In the genomic region with DNA sequence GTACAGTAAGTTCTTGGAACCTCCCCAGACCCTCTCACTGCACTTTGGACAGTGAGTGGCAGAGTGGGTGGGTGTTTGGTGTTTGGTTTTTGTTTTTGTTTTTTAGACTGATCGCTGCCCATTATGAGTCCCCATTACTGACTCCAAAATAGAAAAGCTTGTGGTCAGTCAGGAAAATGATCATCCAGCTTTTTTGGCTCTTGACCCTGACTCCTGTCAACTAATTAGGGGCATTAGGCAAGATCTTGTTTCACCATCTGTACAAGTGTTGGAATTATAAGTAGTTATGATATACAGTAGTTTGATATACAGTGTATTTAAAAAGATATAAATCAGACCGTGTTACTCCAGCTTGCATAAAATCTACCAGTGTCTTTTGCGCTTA, we compare ENCODE assay signal across 14 cellular contexts. TPM values are rescaled to one million over a fixed set of nuclear protein-coding genes. Genes with fewer than 3 reads are reported as not detected.
DNase-seq lines count a peak whose midpoint lies in the region; ATAC-seq, FAIRE-seq and TF ChIP-seq lines count a peak whose summit lies in the region.
"Had no signal": no experiment of that assay in that cellular context is flagged by ENCODE, and none has a peak within 500 bp of the region (broad histone marks: within the 10 kb centered on the region; RNA-seq: fewer than 3 reads in every experiment).

No MANE protein-coding gene starts in this region.

- no peak for DNase-seq in heart left ventricle
- DNase-seq in cardiac septum (ENCODE audit: low spot score) = no peak
- no peak for DNase-seq in esophagus muscularis mucosa (ENCODE audit: extremely low spot score)
- no peak for DNase-seq in pancreas
- DNase-seq in vagina (ENCODE audit: extremely low spot score in 2 of 2) = no peak
- no peak for DNase-seq in ecto neural progenitor cell (ENCODE audit: low spot score)
- no peak for DNase-seq in WERI-Rb-1
- DNase-seq in RPMI8226 = no peak
- DNase-seq: activated naive CD4-positive, alpha-beta T cell; NCI-H1436; NCI-H524 had no signal

- whole genome bisulfite sequencing in heart left ventricle, 4 donors = 74 to 78% (median 76%) methylated on average over 3 of the region's 3 CpGs
- WGBS in esophagus muscularis mucosa = 64% methylated on average over 3 of the region's 3 CpGs
- WGBS in pancreas, 2 donors = 82 to 88% methylated on average over 3 of the region's 3 CpGs

- no peak for FAIRE-seq in pancreas (lab: Jason Lieb, UNC)
- FAIRE-seq: A204.1 had no signal

- no peak overlapping the region for H3K4me3 ChIP-seq in heart left ventricle
- no peak overlapping the region for H3K4me3 ChIP-seq in esophagus muscularis mucosa
- H3K4me3 ChIP-seq in pancreas = no peak overlapping the region
- no peak overlapping the region for H3K4me3 ChIP-seq in vagina
- no peak overlapping the region for H3K4me3 ChIP-seq in WERI-Rb-1 (ENCODE audit: low read depth, low read length)

- TF ChIP-seq CTCF in heart left ventricle (IDR thresholded peaks at IDR 0.05) (no peak), esophagus muscularis mucosa (IDR thresholded peaks at IDR 0.05) (no peak), pancreas (IDR thresholded peaks at IDR 0.05) (no peak), vagina (IDR thresholded peaks at IDR 0.05) (no peak), WERI-Rb-1 (IDR thresholded peaks at IDR 0.05; ENCODE audit: low read depth, low read length) (no peak)

- H3K27ac ChIP-seq in heart left ventricle (peak overlapping the region; percentile 35 to 99 (median 74)), esophagus muscularis mucosa (replicated peaks in 1 of 4) (peak overlapping the region; percentile 93 to 99 (median 99)), pancreas (peak overlapping the region in 3 of 4 donors; percentile 4 to 54 (median 16)), vagina (peak overlapping the region; percentile 79), WERI-Rb-1 (no peak overlapping the region)
- H3K27ac ChIP-seq: KMS-11 had no signal

- TF ChIP-seq POLR2A in heart left ventricle (IDR thresholded peaks at IDR 0.05) (no peak), esophagus muscularis mucosa (IDR thresholded peaks at IDR 0.05; ENCODE audit: low read depth) (no peak), vagina (IDR thresholded peaks at IDR 0.05) (no peak)

- intact Hi-C loops in heart left ventricle (cut with DNase I) (loop anchor here in 1 of 10 donors (5.0 kb wide), 2 partner anchors 40 to 55 kb away; no protein-coding TSS in a partner anchor), cardiac septum (cut with DNase I) (loop anchor here (10.0 kb wide), 1 partner anchor 102 kb away; the partner anchor contains the start of genes ERI2 and REXO5), esophagus muscularis mucosa (cut with DNase I) (no loop called here), pancreas (cut with DNase I) (no loop called here), vagina (cut with DNase I) (loop anchor here (5.0 kb wide), 1 partner anchor 40 kb away; no protein-coding TSS in a partner anchor)

- peaks cover 0 to 5% (median 0%) of the 10 kb centered on the region in 9 donors for H3K36me3 ChIP-seq in heart left ventricle
- no peaks in the 10 kb centered on the region for H3K36me3 ChIP-seq in esophagus muscularis mucosa
- H3K36me3 ChIP-seq in pancreas = no peaks in the 10 kb centered on the region
- no peaks in the 10 kb centered on the region for H3K36me3 ChIP-seq in vagina
- peaks cover 12% of the 10 kb centered on the region for H3K36me3 ChIP-seq in WERI-Rb-1

- TF ChIP-seq EP300 in esophagus muscularis mucosa (IDR thresholded peaks at IDR 0.05) = no peak

- ATAC-seq in heart left ventricle (no peak), pancreas (no peak)
- ATAC-seq: esophagus mucosa had no signal

- H3K9me3 ChIP-seq in heart left ventricle = no peaks in the 10 kb centered on the region
- H3K9me3 ChIP-seq in esophagus muscularis mucosa = no peaks in the 10 kb centered on the region
- H3K9me3 ChIP-seq in pancreas = no peaks in the 10 kb centered on the region
- no peaks in the 10 kb centered on the region for H3K9me3 ChIP-seq in vagina
- no peaks in the 10 kb centered on the region for H3K9me3 ChIP-seq in WERI-Rb-1 (ENCODE audit: severe bottlenecking)

- H3K27me3 ChIP-seq in heart left ventricle (no peaks in the 10 kb centered on the region), esophagus muscularis mucosa (no peaks in the 10 kb centered on the region), pancreas (no peaks in the 10 kb centered on the region), vagina (no peaks in the 10 kb centered on the region), WERI-Rb-1 (ENCODE audit: insufficient read depth, low read depth, severe bottlenecking) (no peaks in the 10 kb centered on the region)

- peaks cover 13 to 93% (median 59%) of the 10 kb centered on the region in 12 donors for H3K4me1 ChIP-seq in heart left ventricle
- peaks cover 70 to 86% (median 78%) of the 10 kb centered on the region in 4 donors for H3K4me1 ChIP-seq in esophagus muscularis mucosa
- H3K4me1 ChIP-seq in pancreas = peaks cover 4 to 44% (median 22%) of the 10 kb centered on the region in 3 donors
- peaks cover 87% of the 10 kb centered on the region for H3K4me1 ChIP-seq in vagina

RNA-seq across cellular contexts. Expression of gene LYRM1, which starts 6.3 kb away (rescaled TPM):
- total RNA-seq in heart left ventricle (100 to 1,000 TPM in 2 of 9 donors, 10 to 100 TPM in 7; 40.2 to 124 (median 54.6) TPM), cardiac septum (37.7 TPM), esophagus muscularis mucosa (10 to 100 TPM; 38.9 to 69.2 (median 46.4) TPM), pancreas (10 to 100 TPM in 5 of 6 donors, 1 to 10 TPM in 1; 9.9 to 17.5 (median 14.4) TPM), vagina (23.6 TPM)
- polyA plus RNA-seq in heart left ventricle (10 to 100 TPM; 65.5 to 73.0 TPM), pancreas (10 to 100 TPM; 21.5 to 30.9 TPM)

RNA-seq across cellular contexts. Expression of gene DCUN1D3, which starts 6.7 kb away (rescaled TPM):
- total RNA-seq in heart left ventricle = 10 to 100 TPM in 7 of 9 donors, 1 to 10 TPM in 2; 8.3 to 21.4 (median 11.0) TPM
- polyA plus RNA-seq in heart left ventricle = 10 to 100 TPM in 1 of 2 donors, 1 to 10 TPM in 1; 2.6 to 13.4 TPM
- 10.0 TPM for total RNA-seq in cardiac septum
- 10 to 100 TPM; 18.3 to 37.4 (median 27.8) TPM for total RNA-seq in esophagus muscularis mucosa
- 1 to 10 TPM; 5.2 to 7.7 (median 7.0) TPM for total RNA-seq in pancreas
- 1 to 10 TPM; 3.7 to 4.0 TPM for polyA plus RNA-seq in pancreas
- 19.2 TPM for total RNA-seq in vagina

Comparison
In these comparisons a context has a peak if more than half of its experiments do, and no peak if none do; other contexts are left out.
1. intact Hi-C loops: an anchor here in cardiac septum (10.0 kb wide) and vagina (5.0 kb wide); none called in esophagus muscularis mucosa and pancreas.